ENCODE assay signal across 12 cellular contexts in genomic region chr7:27611043-27611442, GRCh38. TPM values are rescaled to one million over a fixed set of nuclear protein-coding genes. Genes with fewer than 3 reads are reported as not detected.
DNase-seq lines count a peak whose midpoint lies in the region; ATAC-seq and TF ChIP-seq lines count a peak whose summit lies in the region.
"Had no signal": no experiment of that assay in that cellular context is flagged by ENCODE, and none has a peak within 500 bp of the region (broad histone marks: within the 10 kb centered on the region; RNA-seq: fewer than 3 reads in every experiment).

No MANE protein-coding gene starts in this region.

- no peak overlapping the region for H3K4me3 Mint-ChIP-seq in nephron progenitor cell
- H3K4me3 Mint-ChIP-seq in stimulated activated naive CD8-positive, alpha-beta T cell treated with anti-CD3 and anti-CD28 coated beads, Interleukin-15, amount 100 ng/mL, for 72 hours = no peak overlapping the region
- H3K4me3 Mint-ChIP-seq: activated naive CD4-positive, alpha-beta T cell treated with anti-CD3 and anti-CD28 coated beads, Interleukin-2, amount 10 ng/mL, durations not matched to agents 7 days and 5 days had no signal

- no peaks in the 10 kb centered on the region for H3K9me3 ChIP-seq in HEK293 (ENCODE audit: control insufficient read depth, insufficient read depth, low read depth, low read length)

- no peak overlapping the region for H3K27ac Mint-ChIP-seq in nephron progenitor cell
- no peak overlapping the region for H3K27ac Mint-ChIP-seq in stimulated activated naive CD8-positive, alpha-beta T cell treated with anti-CD3 and anti-CD28 coated beads, Interleukin-15, amount 100 ng/mL, for 72 hours
- H3K27ac Mint-ChIP-seq: activated naive CD4-positive, alpha-beta T cell treated with anti-CD3 and anti-CD28 coated beads, Interleukin-2, amount 10 ng/mL, durations not matched to agents 7 days and 5 days had no signal

- H3K9me3 Mint-ChIP-seq in nephron progenitor cell = peaks cover 5% of the 10 kb centered on the region
- no peaks in the 10 kb centered on the region for H3K9me3 Mint-ChIP-seq in stimulated activated naive CD8-positive, alpha-beta T cell treated with anti-CD3 and anti-CD28 coated beads, Interleukin-15, amount 100 ng/mL, for 72 hours
- H3K9me3 Mint-ChIP-seq: activated naive CD4-positive, alpha-beta T cell treated with anti-CD3 and anti-CD28 coated beads, Interleukin-2, amount 10 ng/mL, durations not matched to agents 7 days and 5 days had no signal

- H3K36me3 ChIP-seq in HEK293 (ENCODE audit: control insufficient read depth in 2 of 2, insufficient read depth in 1 of 2, low read length in 2 of 2) = 0 out of 3 replicates have a peak, but pooled peaks cover 0 to under 1% of the 10 kb centered on the region in 2 experiments

- H3K4me3 ChIP-seq in HEK293 (ENCODE audit: low read depth, low read length) = no peak overlapping the region

- no peak for ATAC-seq in HG02981 (IDR thresholded peaks at IDR 0.05; ENCODE audit: unreplicated experiment)
- no peak for ATAC-seq in stimulated activated naive CD8-positive, alpha-beta T cell treated with anti-CD3 and anti-CD28 coated beads, Interleukin-15, amount 100 ng/mL, for 72 hours

- DNase-seq in AG08396 (ENCODE audit: low spot score) (peak; percentile 12), NCI-H510A (lab: John Stamatoyannopoulos, UW) (peak; percentile 40), fibroblast of gingiva (ENCODE audit: low read depth) (peak; percentile 87), HT-29 (ENCODE audit: low spot score) (no peak), nephron progenitor cell (no peak)
- DNase-seq in stimulated activated naive CD8-positive, alpha-beta T cell treated with anti-CD3 and anti-CD28 coated beads, Interleukin-15, amount 100 ng/mL, for 72 hours = no peak
- DNase-seq: activated naive CD4-positive, alpha-beta T cell treated with anti-CD3 and anti-CD28 coated beads, Interleukin-2, amount 10 ng/mL, durations not matched to agents 7 days and 5 days; central memory CD4-positive, alpha-beta T cell; NCI-H526 treated with DMSO at 0.1 percent for 48 hours; SHP77 treated with DMSO at 0.1 percent for 48 hours had no signal

- H3K4me1 Mint-ChIP-seq in nephron progenitor cell = peaks cover 32% of the 10 kb centered on the region
- H3K4me1 Mint-ChIP-seq in stimulated activated naive CD8-positive, alpha-beta T cell treated with anti-CD3 and anti-CD28 coated beads, Interleukin-15, amount 100 ng/mL, for 72 hours = peaks cover 5% of the 10 kb centered on the region
- H3K4me1 Mint-ChIP-seq: activated naive CD4-positive, alpha-beta T cell treated with anti-CD3 and anti-CD28 coated beads, Interleukin-2, amount 10 ng/mL, durations not matched to agents 7 days and 5 days had no signal

- peaks cover 40% of the 10 kb centered on the region for H3K4me1 ChIP-seq in HEK293 (ENCODE audit: control insufficient read depth, insufficient read depth, low read length)

- no peak overlapping the region for H3K27ac ChIP-seq in HEK293 (ENCODE audit: extremely low read depth, low read depth, low read length)

- CTCF ChIA-PET in HEK293 (lab: Yijun Ruan, JAX) = no interaction called here

- POLR2A ChIA-PET in HEK293 (lab: Yijun Ruan, JAX) = no interaction called here

- no peaks in the 10 kb centered on the region for H3K27me3 Mint-ChIP-seq in nephron progenitor cell (ENCODE audit: low read depth, poor library complexity)
- no peaks in the 10 kb centered on the region for H3K27me3 Mint-ChIP-seq in stimulated activated naive CD8-positive, alpha-beta T cell treated with anti-CD3 and anti-CD28 coated beads, Interleukin-15, amount 100 ng/mL, for 72 hours
- H3K27me3 Mint-ChIP-seq: activated naive CD4-positive, alpha-beta T cell treated with anti-CD3 and anti-CD28 coated beads, Interleukin-2, amount 10 ng/mL, durations not matched to agents 7 days and 5 days had no signal

- H3K36me3 Mint-ChIP-seq in nephron progenitor cell (ENCODE audit: low read depth) = peaks cover 23% of the 10 kb centered on the region
- H3K36me3 Mint-ChIP-seq: activated naive CD4-positive, alpha-beta T cell treated with anti-CD3 and anti-CD28 coated beads, Interleukin-2, amount 10 ng/mL, durations not matched to agents 7 days and 5 days had no signal

- TF ChIP-seq CTCF in HEK293 (tag by site-specific recombination; IDR thresholded peaks at IDR 0.05) (no peak), nephron progenitor cell (IDR thresholded peaks at IDR 0.05) (no peak)

TF ChIP-seq in HEK293, 187 proteins besides CTCF, POLR2A, EP300 and RAD21:
- TF ChIP-seq ZNF324 (tag by site-specific recombination; IDR thresholded peaks at IDR 0.05) = no peak
- TF ChIP-seq, protein P1, sequence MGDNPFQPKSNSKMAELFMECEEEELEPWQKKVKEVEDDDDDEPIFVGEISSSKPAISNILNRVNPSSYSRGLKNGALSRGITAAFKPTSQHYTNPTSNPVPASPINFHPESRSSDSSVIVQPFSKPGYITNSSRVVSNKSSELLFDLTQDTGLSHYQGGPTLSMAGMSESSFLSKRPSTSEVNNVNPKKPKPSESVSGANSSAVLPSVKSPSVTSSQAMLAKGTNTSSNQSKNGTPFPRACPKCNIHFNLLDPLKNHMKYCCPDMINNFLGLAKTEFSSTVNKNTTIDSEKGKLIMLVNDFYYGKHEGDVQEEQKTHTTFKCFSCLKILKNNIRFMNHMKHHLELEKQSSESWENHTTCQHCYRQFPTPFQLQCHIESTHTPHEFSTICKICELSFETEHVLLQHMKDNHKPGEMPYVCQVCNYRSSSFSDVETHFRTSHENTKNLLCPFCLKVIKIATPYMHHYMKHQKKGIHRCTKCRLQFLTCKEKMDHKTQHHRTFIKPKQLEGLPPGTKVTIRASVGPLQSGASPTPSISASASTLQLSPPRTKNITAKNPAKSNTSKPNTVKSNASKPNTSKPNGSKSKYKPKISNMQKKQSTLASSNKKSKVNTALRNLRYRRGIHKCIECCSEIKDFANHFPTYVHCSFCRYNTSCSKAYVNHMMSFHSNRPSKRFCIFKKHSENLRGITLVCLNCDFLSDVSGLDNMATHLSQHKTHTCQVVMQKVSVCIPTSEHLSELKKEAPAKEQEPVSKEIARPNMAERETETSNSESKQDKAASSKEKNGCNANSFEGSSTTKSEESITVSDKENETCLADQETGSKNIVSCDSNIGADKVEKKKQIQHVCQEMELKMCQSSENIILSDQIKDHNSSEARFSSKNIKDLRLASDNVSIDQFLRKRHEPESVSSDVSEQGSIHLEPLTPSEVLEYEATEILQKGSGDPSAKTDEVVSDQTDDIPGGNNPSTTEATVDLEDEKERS (tag by site-specific recombination; IDR thresholded peaks at IDR 0.05) = no peak
- 0 out of 2 replicates have a peak, but pooled peaks have one; percentile 25 for TF ChIP-seq OSR2 (tag by site-specific recombination; IDR thresholded peaks at IDR 0.05)
- peak; percentile 78 for TF ChIP-seq PRDM6 (tag by site-specific recombination; IDR thresholded peaks at IDR 0.05)
- TF ChIP-seq ZNF274 (IDR thresholded peaks at IDR 0.05; ENCODE audit: low read length) = no peak
- TF ChIP-seq ZNF274 (tag by site-specific recombination; IDR thresholded peaks at IDR 0.05; ENCODE audit: borderline replicate concordance) = no peak
- TF ChIP-seq ZNF701 (tag by site-specific recombination; IDR thresholded peaks at IDR 0.05) = no peak
- no peak for TF ChIP-seq ZNF341 (tag by site-specific recombination; IDR thresholded peaks at IDR 0.05; ENCODE audit: low read depth)
- no peak for TF ChIP-seq HOXC10 (CRISPR knock-in tag; IDR thresholded peaks at IDR 0.05)
- TF ChIP-seq SETDB1 (IDR thresholded peaks at IDR 0.05; ENCODE audit: insufficient read length, low read length) = no peak
- TF ChIP-seq ZBTB48 (tag by site-specific recombination; IDR thresholded peaks at IDR 0.05) = no peak

RNA-seq across cellular contexts. Expression of gene HIBADH, which starts 51.6 kb away (rescaled TPM):
- total RNA-seq in HT-29 (2014; rRNA removed; shearing (Covaris generic)) = 39.5 and 43.0 TPM in 2 replicates

Comparison
In these comparisons a context has a peak if more than half of its experiments do, and no peak if none do; other contexts are left out.
1. DNase-seq: peak in AG08396 (single experiment), NCI-H510A (single experiment) and fibroblast of gingiva (single experiment); none in HT-29 (single experiment), nephron progenitor cell (single experiment) and stimulated activated naive CD8-positive, alpha-beta T cell treated with anti-CD3 and anti-CD28 coated beads, Interleukin-15, amount 100 ng/mL, for 72 hours (0 of 2).